In the genomic region with DNA sequence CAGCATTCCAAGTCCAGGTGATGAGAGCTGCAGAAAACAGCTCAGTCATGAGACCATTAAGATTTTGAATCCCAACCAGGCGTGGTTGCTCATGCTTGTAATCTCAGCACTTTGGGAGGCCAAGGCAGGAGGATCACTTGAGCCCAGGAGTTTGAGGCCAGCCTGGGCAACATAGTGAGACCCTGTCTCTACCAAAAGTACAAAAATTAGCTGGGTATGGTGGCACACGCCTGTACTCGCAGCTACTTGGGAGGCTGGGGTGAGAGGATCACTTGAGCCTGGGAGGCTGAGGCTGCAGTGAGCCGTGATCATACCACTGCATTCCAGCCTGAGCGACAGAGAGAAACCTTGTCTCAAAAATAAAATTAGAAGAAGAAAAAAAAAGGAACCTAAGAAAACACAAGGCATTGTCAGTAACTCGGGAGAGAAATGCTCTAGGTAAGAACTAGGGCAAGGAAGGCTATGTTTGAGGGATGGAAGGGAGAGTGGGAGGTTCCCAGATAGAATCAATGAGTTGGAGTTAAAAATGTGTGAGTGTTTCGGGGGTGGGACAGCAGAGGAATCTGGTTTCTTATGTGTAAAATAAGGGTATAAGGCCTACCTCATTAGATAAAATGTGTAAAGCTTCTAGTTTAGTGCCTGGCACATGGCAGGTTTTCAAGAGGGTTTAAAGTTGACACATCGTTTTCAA, we compare ENCODE assay signal across 20 cellular contexts. TPM values are rescaled to one million over a fixed set of nuclear protein-coding genes. Genes with fewer than 3 reads are reported as not detected.
"Had no signal": no experiment of that assay in that cellular context is flagged by ENCODE, and none has a peak within 500 bp of the region (broad histone marks: within the 10 kb centered on the region; RNA-seq: fewer than 3 reads in every experiment).

No MANE protein-coding gene starts in this region.

- H3K27ac Mint-ChIP-seq: activated CD4-positive, alpha-beta T cell treated with anti-CD3 and anti-CD28 coated beads, Interleukin-2, amount 10 ng/mL, durations not matched to agents 7 days and 5 days; activated naive CD8-positive, alpha-beta T cell; activated T-cell treated with anti-CD3 and anti-CD28 coated beads, Interleukin-2, amount 50 U/mL, for 72 hours; stimulated activated memory B cell treated with anti-CD40 and anti-IgM and Interleukin-4, amounts not matched to agents 10 μg/mL and 1 μg/mL and 100 μg/mL, for 72 hours; T-helper 17 cell had no signal

- H3K27ac ChIP-seq: left ventricle myocardium inferior, neutrophil had no signal

- H3K4me3 Mint-ChIP-seq: activated CD4-positive, alpha-beta T cell treated with anti-CD3 and anti-CD28 coated beads, Interleukin-2, amount 10 ng/mL, durations not matched to agents 7 days and 5 days; activated naive CD8-positive, alpha-beta T cell; activated T-cell treated with anti-CD3 and anti-CD28 coated beads, Interleukin-2, amount 50 U/mL, for 72 hours; brain; naive thymus-derived CD4-positive, alpha-beta T cell; stimulated activated memory B cell treated with anti-CD40 and anti-IgM and Interleukin-4, amounts not matched to agents 10 μg/mL and 1 μg/mL and 100 μg/mL, for 72 hours; T-helper 17 cell had no signal

- H3K36me3 ChIP-seq: left ventricle myocardium inferior, neutrophil had no signal

- H3K9me3 ChIP-seq: left ventricle myocardium inferior, mucosa of descending colon, neutrophil had no signal

- H3K27me3 Mint-ChIP-seq: activated CD4-positive, alpha-beta T cell treated with anti-CD3 and anti-CD28 coated beads, Interleukin-2, amount 10 ng/mL, durations not matched to agents 7 days and 5 days; activated naive CD8-positive, alpha-beta T cell; naive thymus-derived CD4-positive, alpha-beta T cell; stimulated activated memory B cell treated with anti-CD40 and anti-IgM and Interleukin-4, amounts not matched to agents 10 μg/mL and 1 μg/mL and 100 μg/mL, for 72 hours had no signal

- H3K9me3 Mint-ChIP-seq: activated CD4-positive, alpha-beta T cell treated with anti-CD3 and anti-CD28 coated beads, Interleukin-2, amount 10 ng/mL, durations not matched to agents 7 days and 5 days; activated T-cell treated with anti-CD3 and anti-CD28 coated beads, Interleukin-2, amount 50 U/mL, for 72 hours; stimulated activated memory B cell treated with anti-CD40 and anti-IgM and Interleukin-4, amounts not matched to agents 10 μg/mL and 1 μg/mL and 100 μg/mL, for 72 hours had no signal

- H3K4me3 ChIP-seq: left ventricle myocardium inferior, mucosa of descending colon had no signal

- DNase-seq: activated CD4-positive, alpha-beta T cell treated with anti-CD3 and anti-CD28 coated beads, Interleukin-2, amount 10 ng/mL, durations not matched to agents 7 days and 5 days; activated CD4-positive, CD25-positive, alpha-beta regulatory T cell; activated CD8-positive, alpha-beta memory T cell treated with anti-CD3 and anti-CD28 coated beads, Interleukin-2, amount 50 U/mL, for 48 hours; activated gamma-delta T cell treated with Interleukin-2 at 50 U/mL for 16 hours; activated T-cell treated with anti-CD3 and anti-CD28 coated beads, Interleukin-2, amount 50 U/mL, for 72 hours; amygdala; central memory CD4-positive, alpha-beta T cell; cortex of kidney; effector CD8-positive, alpha-beta T cell; foreskin melanocyte; left ventricle myocardium inferior; mucosa of descending colon; naive thymus-derived CD4-positive, alpha-beta T cell; retina; stimulated activated CD4-positive, alpha-beta T cell treated with anti-CD3 and anti-CD28 coated beads, Interleukin-2, amount 100 ng/mL, for 48 hours; T-helper 17 cell had no signal

- H3K36me3 Mint-ChIP-seq: activated naive CD8-positive, alpha-beta T cell; brain; naive thymus-derived CD4-positive, alpha-beta T cell; stimulated activated memory B cell treated with anti-CD40 and anti-IgM and Interleukin-4, amounts not matched to agents 10 μg/mL and 1 μg/mL and 100 μg/mL, for 72 hours had no signal

- H3K4me1 ChIP-seq: left ventricle myocardium inferior had no signal

RNA-seq across cellular contexts. Expression of a gene that starts 51.4 kb away (rescaled TPM):
- total RNA-seq: left ventricle myocardium inferior, T-helper 17 cell had no signal
